Comparison of ENCODE assay signal across 12 cellular contexts in genomic region chr9:120783611-120784047, GRCh38. TPM values are rescaled to one million over a fixed set of nuclear protein-coding genes. Genes with fewer than 3 reads are reported as not detected.
DNase-seq lines count a peak whose midpoint lies in the region; ATAC-seq, FAIRE-seq and TF ChIP-seq lines count a peak whose summit lies in the region.
"Had no signal": no experiment of that assay in that cellular context is flagged by ENCODE, and none has a peak within 500 bp of the region (broad histone marks: within the 10 kb centered on the region; RNA-seq: fewer than 3 reads in every experiment).

No MANE protein-coding gene starts in this region.

- TF ChIP-seq POLR2A in A549 (IDR thresholded peaks at IDR 0.05; ENCODE audit: low read length), result no peak

- peak overlapping the region in 1 of 2 experiments; percentile 29; a peak in 2 of 6 replicates for H3K27ac ChIP-seq in A549
- H3K27ac ChIP-seq in HEK293 (ENCODE audit: extremely low read depth, low read depth, low read length), result no peak overlapping the region
- H3K27ac ChIP-seq in VCaP, result peak overlapping the region; percentile 0; the same call in 1 of the 2 replicates

- WGBS in A549 (ENCODE audit: missing lambda C conversion rate), result 43% methylated on average over 2 of the region's 2 CpGs

- CTCF ChIA-PET in A549 (lab: Yijun Ruan, JAX), result interaction anchor here (1.1 kb wide), 1 partner anchor 28 kb away, joined by 3 read pairs; no protein-coding TSS in a partner anchor
- CTCF ChIA-PET in HEK293 (lab: Yijun Ruan, JAX), result no interaction called here
- CTCF ChIA-PET in Calu3 (lab: Charles Lee), result no interaction called here

- H3K4me3 Mint-ChIP-seq in Calu3 (ENCODE audit: low read depth, unreplicated experiment), result no peak overlapping the region
- H3K4me3 Mint-ChIP-seq: dendritic cell treated with granulocyte-macrophage colony-stimulating factor and Interleukin-4, amounts not matched to agents 40 ng/mL and 50 ng/mL, for 4 days; neural crest cell had no signal

- peaks cover 11 to 35% of the 10 kb centered on the region in 2 experiments; a peak in 2 of 3 replicates for H3K36me3 ChIP-seq in HEK293 (ENCODE audit: control insufficient read depth in 2 of 2, insufficient read depth in 1 of 2, low read length in 2 of 2)

- intact Hi-C loops in Calu3 (cut with micrococcal nuclease; ENCODE audit: unreplicated experiment), result no loop called here

- H3K36me3 Mint-ChIP-seq in Calu3 (ENCODE audit: insufficient read depth, unreplicated experiment), result peaks cover 16% of the 10 kb centered on the region

- POLR2A ChIA-PET in A549 (lab: Yijun Ruan, JAX), result interaction anchor here (0.6 to 1.6 kb wide), 2 partner anchors 10 to 67 kb away, joined by 7 to 15 read pairs; partner anchors contain the start of gene FBXW2
- POLR2A ChIA-PET in HEK293 (lab: Yijun Ruan, JAX), result interaction anchor here (1.5 kb wide), 1 partner anchor 10 kb away, joined by 10 read pairs; the partner anchor contains the start of gene FBXW2

- H3K27ac Mint-ChIP-seq in Calu3 (ENCODE audit: unreplicated experiment), result no peak overlapping the region
- H3K27ac Mint-ChIP-seq: dendritic cell treated with granulocyte-macrophage colony-stimulating factor and Interleukin-4, amounts not matched to agents 40 ng/mL and 50 ng/mL, for 4 days had no signal

- TF ChIP-seq EP300 in A549 (IDR thresholded peaks at IDR 0.05), result peak; percentile 11 to 49; a peak in 2 of 5 replicates

- no peak for TF ChIP-seq RAD21 in A549 (conservative IDR thresholded peaks at IDR 0.05 in 1 of 2, IDR thresholded peaks at IDR 0.05 in 1 of 2)

- H3K9me3 ChIP-seq in A549 (no peaks in the 10 kb centered on the region), HEK293 (ENCODE audit: control insufficient read depth, insufficient read depth, low read depth, low read length) (no peaks in the 10 kb centered on the region)
- H3K9me3 ChIP-seq: BE2C had no signal

- H3K4me3 ChIP-seq in A549 (no peak overlapping the region), HEK293 (ENCODE audit: low read depth, low read length) (no peak overlapping the region)

- ATAC-seq in A549, result peak in 1 of 2 experiments; percentile 72; a peak in 3 of 6 replicates

- DNase-seq in A549 (ENCODE audit: low read depth in 1 of 2, low spot score in 1 of 2) (peak in 1 of 2 experiments; percentile 60), kidney glomerular epithelial cell (lab: John Stamatoyannopoulos, UW) (peak; percentile 34), Calu3 (no peak), NCI-H748 treated with DMSO at 0.1 percent for 48 hours (lab: John Stamatoyannopoulos, UW) (no peak), ecto neural progenitor cell (ENCODE audit: low spot score) (no peak)
- no peak for DNase-seq in activated effector memory CD4-positive, alpha-beta T cell treated with anti-CD3 and anti-CD28 coated beads, Interleukin-2, amount 50 U/mL, for 16 hours
- DNase-seq: activated T-cell treated with anti-CD3 and anti-CD28 coated beads, Interleukin-2, amount 50 U/mL, for 1 hour; BE2C had no signal

- TF ChIP-seq CTCF in A549 (IDR thresholded peaks at IDR 0.05) (no peak), HEK293 (tag by site-specific recombination; IDR thresholded peaks at IDR 0.05) (no peak), VCaP (conservative IDR thresholded peaks at IDR 0.05) (no peak), Calu3 (IDR thresholded peaks at IDR 0.05; ENCODE audit: unreplicated experiment) (no peak)

- H3K9me3 Mint-ChIP-seq in Calu3 (ENCODE audit: low read depth, unreplicated experiment), result no peaks in the 10 kb centered on the region
- H3K9me3 Mint-ChIP-seq: dendritic cell treated with granulocyte-macrophage colony-stimulating factor and Interleukin-4, amounts not matched to agents 40 ng/mL and 50 ng/mL, for 4 days; neural crest cell had no signal

- H3K4me1 ChIP-seq in A549 (peaks cover 27% of the 10 kb centered on the region), HEK293 (ENCODE audit: control insufficient read depth, insufficient read depth, low read length) (no peaks in the 10 kb centered on the region)
- H3K4me1 ChIP-seq: BE2C had no signal

- peak overlapping the region; percentile 27; the same call in 2 of the 3 replicates for H3K4me2 ChIP-seq in A549

- FAIRE-seq in A549 (lab: Jason Lieb, UNC), result no peak

- no TSS peak for BruUV-seq in Calu3 (replicated peaks; lab: Mats Ljungman, UMichigan)

- H3K27me3 Mint-ChIP-seq in Calu3 (ENCODE audit: unreplicated experiment), result no peaks in the 10 kb centered on the region
- H3K27me3 Mint-ChIP-seq: dendritic cell treated with granulocyte-macrophage colony-stimulating factor and Interleukin-4, amounts not matched to agents 40 ng/mL and 50 ng/mL, for 4 days had no signal

- no peaks in the 10 kb centered on the region for H3K4me1 Mint-ChIP-seq in Calu3 (ENCODE audit: low read depth, unreplicated experiment)

TF ChIP-seq in A549, 52 proteins besides CTCF, POLR2A, EP300 and RAD21 (continues in another document):
- TF ChIP-seq, protein P1, sequence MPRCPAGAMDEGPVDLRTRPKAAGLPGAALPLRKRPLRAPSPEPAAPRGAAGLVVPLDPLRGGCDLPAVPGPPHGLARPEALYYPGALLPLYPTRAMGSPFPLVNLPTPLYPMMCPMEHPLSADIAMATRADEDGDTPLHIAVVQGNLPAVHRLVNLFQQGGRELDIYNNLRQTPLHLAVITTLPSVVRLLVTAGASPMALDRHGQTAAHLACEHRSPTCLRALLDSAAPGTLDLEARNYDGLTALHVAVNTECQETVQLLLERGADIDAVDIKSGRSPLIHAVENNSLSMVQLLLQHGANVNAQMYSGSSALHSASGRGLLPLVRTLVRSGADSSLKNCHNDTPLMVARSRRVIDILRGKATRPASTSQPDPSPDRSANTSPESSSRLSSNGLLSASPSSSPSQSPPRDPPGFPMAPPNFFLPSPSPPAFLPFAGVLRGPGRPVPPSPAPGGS (IDR thresholded peaks at IDR 0.05), result no peak
- TF ChIP-seq, protein P2, sequence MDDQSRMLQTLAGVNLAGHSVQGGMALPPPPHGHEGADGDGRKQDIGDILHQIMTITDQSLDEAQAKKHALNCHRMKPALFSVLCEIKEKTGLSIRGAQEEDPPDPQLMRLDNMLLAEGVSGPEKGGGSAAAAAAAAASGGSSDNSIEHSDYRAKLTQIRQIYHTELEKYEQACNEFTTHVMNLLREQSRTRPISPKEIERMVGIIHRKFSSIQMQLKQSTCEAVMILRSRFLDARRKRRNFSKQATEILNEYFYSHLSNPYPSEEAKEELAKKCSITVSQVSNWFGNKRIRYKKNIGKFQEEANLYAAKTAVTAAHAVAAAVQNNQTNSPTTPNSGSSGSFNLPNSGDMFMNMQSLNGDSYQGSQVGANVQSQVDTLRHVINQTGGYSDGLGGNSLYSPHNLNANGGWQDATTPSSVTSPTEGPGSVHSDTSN (IDR thresholded peaks at IDR 0.05), result no peak
- TF ChIP-seq CEBPB (IDR thresholded peaks at IDR 0.05) (peak; percentile 71), HOXB5 (CRISPR knock-in tag; IDR thresholded peaks at IDR 0.05) (peak; percentile 51; the same call in 1 of the 2 replicates)

TF ChIP-seq in HEK293, 187 proteins besides CTCF, POLR2A, EP300 and RAD21 (continues in another document):
- TF ChIP-seq KLF16 (tag by site-specific recombination; IDR thresholded peaks at IDR 0.05) (no peak), ZNF561 (tag by site-specific recombination; IDR thresholded peaks at IDR 0.05; ENCODE audit: borderline replicate concordance) (no peak), ZNF571 (tag by site-specific recombination; IDR thresholded peaks at IDR 0.05) (no peak), PRDM6 (tag by site-specific recombination; IDR thresholded peaks at IDR 0.05) (0 out of 2 replicates have a peak, but pooled peaks have one; percentile 27), ZNF624 (tag by site-specific recombination; IDR thresholded peaks at IDR 0.05) (no peak), PRDM1 (tag by site-specific recombination; IDR thresholded peaks at IDR 0.05) (no peak), ZSCAN18 (tag by site-specific recombination; IDR thresholded peaks at IDR 0.05) (no peak)

RNA-seq across cellular contexts. Expression of gene FBXW2, which starts 9.6 kb away (rescaled TPM):
- polyA plus RNA-seq in A549 (2011; rRNA removed), result 56.0 and 60.0 TPM in 2 replicates
- 28.8 and 29.0 TPM in 2 replicates for polyA plus RNA-seq in A549 (2012; cell fraction: cytosol; rRNA removed)
- polyA plus RNA-seq in A549 (2012; cell fraction: nucleus; rRNA removed), result 15.5 and 27.9 TPM in 2 replicates
- 28.8 to 33.5 TPM (median 33.1 TPM) in 3 replicates for polyA plus RNA-seq in A549 (2017; fragmentation: RNase III; extraction: RNeasy Plus Mini Kit Qiagen cat#74134 plus additional on column Dnase treatment)
- 50.3 and 56.8 TPM in 2 replicates for polyA minus RNA-seq in A549 (2011; rRNA and poly(A)+ RNA removed)
- total RNA-seq in Calu3 (2022), result 40.7 and 44.8 TPM in 2 replicates

RNA-seq across cellular contexts. Expression of gene PSMD5, which starts 59.1 kb away (rescaled TPM):
- 52.3 and 63.7 TPM in 2 replicates for polyA plus RNA-seq in A549 (2011; rRNA removed)
- 19.4 and 22.8 TPM in 2 replicates for polyA plus RNA-seq in A549 (2012; cell fraction: cytosol; rRNA removed)
- polyA plus RNA-seq in A549 (2012; cell fraction: nucleus; rRNA removed), result 8.8 and 12.9 TPM in 2 replicates
- polyA plus RNA-seq in A549 (2017; fragmentation: RNase III; extraction: RNeasy Plus Mini Kit Qiagen cat#74134 plus additional on column Dnase treatment), result 34.6 to 42.4 TPM (median 40.0 TPM) in 3 replicates
- 17.1 and 17.5 TPM in 2 replicates for polyA minus RNA-seq in A549 (2011; rRNA and poly(A)+ RNA removed)
- total RNA-seq in Calu3 (2022), result 34.0 and 34.2 TPM in 2 replicates
